ENCODE assay signal across 18 cellular contexts in the genomic region with DNA sequence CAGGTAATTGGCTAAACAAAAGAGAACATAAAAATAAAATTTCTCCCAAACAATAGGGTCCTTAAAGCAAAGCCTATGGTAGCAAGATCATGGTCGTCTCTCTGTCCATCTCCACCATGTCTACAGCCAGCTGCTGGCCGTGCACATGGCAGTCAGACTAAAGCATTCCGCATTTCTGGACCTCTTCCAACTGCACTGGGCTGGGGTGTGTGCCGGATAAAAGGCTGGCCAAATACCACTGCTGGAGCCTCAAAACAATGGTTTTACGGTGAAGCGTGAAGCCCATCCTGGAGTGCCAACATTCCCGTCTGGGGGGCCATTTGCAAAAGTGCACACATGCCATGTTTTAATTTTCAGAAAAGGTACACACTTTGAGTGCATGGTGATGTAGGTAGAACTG.
A peak's percentile ranks its signal among the peaks of the same experiment; 100 is the strongest.
DNase-seq lines count a peak whose midpoint lies in the region; ATAC-seq and TF ChIP-seq lines count a peak whose summit lies in the region.
"Had no signal": no experiment of that assay in that cellular context is flagged by ENCODE, and none has a peak within 500 bp of the region (broad histone marks: within the 10 kb centered on the region; RNA-seq: fewer than 3 reads in every experiment).

No MANE protein-coding gene starts in this region.

- H3K14ac ChIP-seq in IMR-90 (replicated peaks; ENCODE audit: low read depth, low read length), result no peak overlapping the region

- no peaks in the 10 kb centered on the region for H3K79me1 ChIP-seq in IMR-90 (ENCODE audit: low read depth in 1 of 2, low read length in 2 of 2)

- H2AFZ ChIP-seq in IMR-90 (replicated peaks; ENCODE audit: low read length, poor library complexity), result peak overlapping the region; percentile 37
- no peak overlapping the region for H2AFZ ChIP-seq in osteoblast (ENCODE audit: low read length)

- no peak overlapping the region for H2AK9ac ChIP-seq in IMR-90 (replicated peaks; ENCODE audit: low read depth, low read length, poor library complexity)

- no peak overlapping the region for H3K27ac Mint-ChIP-seq in effector memory CD8-positive, alpha-beta T cell
- H3K27ac Mint-ChIP-seq: B cell; CD4-positive, CD25-positive, alpha-beta regulatory T cell; HFFc6 had no signal

- TF ChIP-seq RAD21 in IMR-90 (IDR thresholded peaks at IDR 0.05; ENCODE audit: low read length), result no peak

- H3K56ac ChIP-seq in IMR-90 (ENCODE audit: extremely low read depth, insufficient read depth, low read length), result no peak overlapping the region

- H3K79me2 ChIP-seq in osteoblast (ENCODE audit: insufficient read depth, low read length), result no peaks in the 10 kb centered on the region

- H3K36me3 ChIP-seq in BE2C (no peaks in the 10 kb centered on the region), IMR-90 (ENCODE audit: control insufficient read depth, insufficient read depth, low read length) (no peaks in the 10 kb centered on the region), osteoblast (ENCODE audit: insufficient read depth, low read length) (no peaks in the 10 kb centered on the region)

- no peak overlapping the region for H3K4me3 Mint-ChIP-seq in effector memory CD8-positive, alpha-beta T cell
- H3K4me3 Mint-ChIP-seq: B cell; CD4-positive, CD25-positive, alpha-beta regulatory T cell; CD8-positive, alpha-beta memory T cell; HFFc6 had no signal

- no peak overlapping the region for H3K4me2 ChIP-seq in IMR-90 (ENCODE audit: low read depth, low read length)
- no peak overlapping the region for H3K4me2 ChIP-seq in osteoblast (ENCODE audit: insufficient read depth, low read length)

- H4K5ac ChIP-seq in IMR-90 (ENCODE audit: low read depth, low read length), result no peak overlapping the region

- H3K4ac ChIP-seq in IMR-90 (ENCODE audit: low read depth, low read length), result no peak overlapping the region

- H3K9ac ChIP-seq in IMR-90 (ENCODE audit: low read depth, low read length), result no peak overlapping the region

- ATAC-seq in IMR-90 (ENCODE audit: low read depth), result no peak
- ATAC-seq in HG02610 (IDR thresholded peaks at IDR 0.05; ENCODE audit: unreplicated experiment), result no peak
- ATAC-seq in effector memory CD8-positive, alpha-beta T cell (replicated peaks), result no peak
- ATAC-seq: HCT116, HepG2 had no signal

- no peak overlapping the region for H3K18ac ChIP-seq in IMR-90 (ENCODE audit: low read depth, low read length)

- no peak overlapping the region for H2AK5ac ChIP-seq in IMR-90 (ENCODE audit: low read depth, low read length)

- no peak overlapping the region for H2BK5ac ChIP-seq in IMR-90 (ENCODE audit: low read depth, low read length, poor library complexity, severe bottlenecking)

- 7% methylated on average over 2 of the region's 7 CpGs; no CpG with 5 or more reads in 1 of the 2 experiments for WGBS in IMR-90 (ENCODE audit: extremely low coverage in 2 of 2, insufficient read length in 1 of 2), 2 experiments

- POLR2A ChIA-PET in IMR-90 (lab: Charles Lee; ENCODE audit: unreplicated experiment), result no interaction called here

- H3K9me3 ChIP-seq in BE2C (no peaks in the 10 kb centered on the region), IMR-90 (ENCODE audit: control insufficient read depth, insufficient read depth, low read length) (no peaks in the 10 kb centered on the region), osteoblast (ENCODE audit: low read depth, low read length) (no peaks in the 10 kb centered on the region)

- no peaks in the 10 kb centered on the region for H3K27me3 Mint-ChIP-seq in effector memory CD8-positive, alpha-beta T cell
- H3K27me3 Mint-ChIP-seq: B cell; CD8-positive, alpha-beta memory T cell had no signal

- H3K27me3 ChIP-seq in BE2C (no peaks in the 10 kb centered on the region), IMR-90 (ENCODE audit: control insufficient read depth, insufficient read depth, low read length) (peaks cover 6% of the 10 kb centered on the region; the same call in 1 of the 2 replicates), osteoblast (ENCODE audit: insufficient read depth, low read length) (no peaks in the 10 kb centered on the region)

- intact Hi-C loops in IMR-90 (cut with micrococcal nuclease), result no loop called here

- H4K8ac ChIP-seq in IMR-90 (ENCODE audit: low read depth in 2 of 2, low read length in 2 of 2), result no peak overlapping the region

- H2BK20ac ChIP-seq in IMR-90 (ENCODE audit: low read depth, low read length), result no peak overlapping the region

- in situ Hi-C loops in IMR-90 (cut with MboI; ENCODE audit: low sequenced_read_pairs), result no loop called here

- H3K9me1 ChIP-seq in IMR-90 (ENCODE audit: insufficient read depth, low read length), result no peaks in the 10 kb centered on the region

- no peaks in the 10 kb centered on the region for H3K4me1 Mint-ChIP-seq in effector memory CD8-positive, alpha-beta T cell (ENCODE audit: low read depth in 2 of 2)
- H3K4me1 Mint-ChIP-seq: B cell; CD4-positive, CD25-positive, alpha-beta regulatory T cell; CD8-positive, alpha-beta memory T cell had no signal

- no peak overlapping the region for H2BK15ac ChIP-seq in IMR-90 (ENCODE audit: low read depth, low read length)

- H4K20me1 ChIP-seq in IMR-90 (ENCODE audit: insufficient read depth, low read length), result no peaks in the 10 kb centered on the region
- no peaks in the 10 kb centered on the region for H4K20me1 ChIP-seq in osteoblast (ENCODE audit: insufficient read depth, low read length)

- CTCF ChIA-PET in IMR-90 (lab: Yijun Ruan, JAX), result no interaction called here

- no peaks in the 10 kb centered on the region for H3K4me1 ChIP-seq in BE2C
- H3K4me1 ChIP-seq in IMR-90 (ENCODE audit: control insufficient read depth, insufficient read depth, low read length), result no peaks in the 10 kb centered on the region
- H3K4me1 ChIP-seq in osteoblast (ENCODE audit: insufficient read depth, low read length), result no peaks in the 10 kb centered on the region

- H3K23ac ChIP-seq in IMR-90 (ENCODE audit: low read depth, low read length), result no peak overlapping the region

- TF ChIP-seq POLR2A in IMR-90 (IDR thresholded peaks at IDR 0.05; ENCODE audit: low read depth, low read length), result no peak

- BruUV-seq in IMR-90 (replicated peaks; lab: Mats Ljungman, UMichigan), result no TSS peak

- peaks cover 6 to 7% of the 10 kb centered on the region in 2 donors for H3K9me3 Mint-ChIP-seq in effector memory CD8-positive, alpha-beta T cell
- H3K9me3 Mint-ChIP-seq: HFFc6 had no signal

- dilution Hi-C loops in IMR-90 (cut with HindIII; ENCODE audit: low sequenced_read_pairs, unreplicated experiment), result no loop called here

- TF ChIP-seq CTCF in BE2C (IDR thresholded peaks at IDR 0.05; ENCODE audit: low read depth, low read length), result no peak
- TF ChIP-seq CTCF in IMR-90 (conservative IDR thresholded peaks at IDR 0.05; ENCODE audit: low read depth, low read length), result no peak
- no peak for TF ChIP-seq CTCF in osteoblast (IDR thresholded peaks at IDR 0.05; ENCODE audit: extremely low read depth, low read depth, low read length)

- no peak overlapping the region for H2BK120ac ChIP-seq in IMR-90 (ENCODE audit: low read depth, low read length)

- H3K27ac ChIP-seq in IMR-90 (ENCODE audit: insufficient read depth, low read length), result no peak overlapping the region
- no peak overlapping the region for H3K27ac ChIP-seq in osteoblast (ENCODE audit: low read depth, low read length)

- no peak overlapping the region for H4K91ac ChIP-seq in IMR-90 (ENCODE audit: insufficient read depth, low read depth, low read length)

- H3K36me3 Mint-ChIP-seq in effector memory CD8-positive, alpha-beta T cell (ENCODE audit: insufficient read depth), result no peaks in the 10 kb centered on the region
- H3K36me3 Mint-ChIP-seq: CD4-positive, CD25-positive, alpha-beta regulatory T cell; CD8-positive, alpha-beta memory T cell had no signal

- DNase-seq in BE2C (peak; percentile 22), IMR-90 (no peak), dermis blood vessel endothelial cell (peak; percentile 14), osteoblast (ENCODE audit: insufficient read length, low spot score, missing footprints) (peak; percentile 13)
- DNase-seq in central memory CD4-positive, alpha-beta T cell, result no peak
- no peak for DNase-seq in effector memory CD8-positive, alpha-beta T cell
- DNase-seq: C1 segment of cervical spinal cord; CD4-positive, CD25-positive, alpha-beta regulatory T cell; CD8-positive, alpha-beta memory T cell; COR-L47; GDM1; GOT3; H7; HFFc6 had no signal

- H3K4me3 ChIP-seq in BE2C (ENCODE audit: low read depth, low read length), result no peak overlapping the region
- no peak overlapping the region for H3K4me3 ChIP-seq in IMR-90 (ENCODE audit: insufficient read depth, low read depth, low read length)
- no peak overlapping the region for H3K4me3 ChIP-seq in osteoblast (ENCODE audit: insufficient read depth, low read length)

TF ChIP-seq in IMR-90, 13 proteins besides CTCF, POLR2A, EP300 and RAD21 (continues in another document):
- TF ChIP-seq NFE2L2 (IDR thresholded peaks at IDR 0.05; ENCODE audit: low read depth, low read length) (no peak), CHD1 (IDR thresholded peaks at IDR 0.05; ENCODE audit: low read depth, low read length) (no peak), MXI1 (IDR thresholded peaks at IDR 0.05; ENCODE audit: borderline replicate concordance, low read depth, low read length) (no peak), FOS (IDR thresholded peaks at IDR 0.05; ENCODE audit: low read depth, low read length) (no peak), RCOR1 (IDR thresholded peaks at IDR 0.05; ENCODE audit: insufficient replicate concordance, low read length) (no peak), RFX5 (IDR thresholded peaks at IDR 0.05; ENCODE audit: low read depth, low read length) (no peak), MAFK (IDR thresholded peaks at IDR 0.05; ENCODE audit: low read depth, low read length) (no peak), BHLHE40 (IDR thresholded peaks at IDR 0.05; ENCODE audit: low read depth, low read length) (no peak), SMC3 (IDR thresholded peaks at IDR 0.05; ENCODE audit: low read depth, low read length) (no peak), MAZ (IDR thresholded peaks at IDR 0.05; ENCODE audit: borderline replicate concordance, low read depth, low read length) (no peak)
- TF ChIP-seq, protein P1, sequence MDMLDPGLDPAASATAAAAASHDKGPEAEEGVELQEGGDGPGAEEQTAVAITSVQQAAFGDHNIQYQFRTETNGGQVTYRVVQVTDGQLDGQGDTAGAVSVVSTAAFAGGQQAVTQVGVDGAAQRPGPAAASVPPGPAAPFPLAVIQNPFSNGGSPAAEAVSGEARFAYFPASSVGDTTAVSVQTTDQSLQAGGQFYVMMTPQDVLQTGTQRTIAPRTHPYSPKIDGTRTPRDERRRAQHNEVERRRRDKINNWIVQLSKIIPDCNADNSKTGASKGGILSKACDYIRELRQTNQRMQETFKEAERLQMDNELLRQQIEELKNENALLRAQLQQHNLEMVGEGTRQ (IDR thresholded peaks at IDR 0.05; ENCODE audit: low read depth, low read length), result no peak

Comparison
In these comparisons a context has a peak if more than half of its experiments do, and no peak if none do; other contexts are left out.
1. DNase-seq: peak in BE2C (single experiment), dermis blood vessel endothelial cell (single experiment) and osteoblast (single experiment); none in IMR-90 (single experiment), central memory CD4-positive, alpha-beta T cell (single experiment) and effector memory CD8-positive, alpha-beta T cell (0 of 3).